In the genomic region with DNA sequence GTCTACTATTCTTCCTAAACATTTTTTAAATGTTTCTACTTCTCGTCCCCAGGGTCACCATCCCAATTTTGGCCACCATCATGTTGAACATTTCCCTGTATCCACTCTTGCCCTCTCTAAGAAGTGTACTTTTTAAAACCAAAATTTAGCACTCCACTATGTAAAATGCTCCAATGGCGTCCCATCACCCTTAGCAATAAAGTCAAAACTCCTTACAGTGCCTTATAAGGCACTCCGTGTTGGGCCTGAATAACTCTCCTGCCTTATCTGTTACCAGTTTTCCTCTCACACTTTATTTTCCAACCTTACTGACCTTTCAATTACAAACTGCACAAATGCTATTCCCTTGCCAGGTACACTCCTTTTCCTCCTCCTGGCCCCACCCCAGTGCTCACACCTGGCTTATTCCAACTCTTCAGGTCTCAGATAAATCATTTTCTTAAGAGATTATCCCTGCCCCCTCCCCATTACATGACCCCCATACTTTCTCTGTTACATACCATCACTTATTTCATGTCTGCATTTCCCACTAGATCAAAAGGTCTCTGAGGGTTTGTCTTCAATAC, we compare ENCODE assay signal across 8 cellular contexts. TPM values are rescaled to one million over a fixed set of nuclear protein-coding genes. Genes with fewer than 3 reads are reported as not detected.
DNase-seq lines count a peak whose midpoint lies in the region; ATAC-seq, FAIRE-seq and TF ChIP-seq lines count a peak whose summit lies in the region.

No MANE protein-coding gene starts in this region.

- RAD21 ChIA-PET in GM12878 (lab: Charles Lee; ENCODE audit: unreplicated experiment), result interaction anchor here (1.1 kb wide), 1 partner anchor 15 kb away, joined by 7 read pairs; no protein-coding TSS in a partner anchor

- BruUV-seq in GM12878 (replicated peaks; lab: Mats Ljungman, UMichigan), result no TSS peak

- CTCF ChIA-PET in GM12878 (lab: Yijun Ruan, JAX), result no interaction called here

- H3K36me3 ChIP-seq in right atrium auricular region (peaks cover 2% of the 10 kb centered on the region), GM12878 (ENCODE audit: control insufficient read depth in 2 of 2, insufficient read depth in 2 of 2, low read length in 1 of 2) (no peaks in the 10 kb centered on the region), mucosa of descending colon (ENCODE audit: low read depth) (no peaks in the 10 kb centered on the region), H7 (replicated peaks; ENCODE audit: control insufficient read depth, insufficient read depth, low read length) (no peaks in the 10 kb centered on the region)

- SMC1A ChIA-PET in GM12878 (lab: Charles Lee; ENCODE audit: uncharacterized antibody, unreplicated experiment), result interaction anchor here (3.7 kb wide), 1 partner anchor 9 kb away, joined by 14 read pairs; no protein-coding TSS in a partner anchor

- H3K9me3 ChIP-seq in right cardiac atrium (ENCODE audit: control insufficient read depth, low read length) (no peaks in the 10 kb centered on the region), right atrium auricular region (no peaks in the 10 kb centered on the region), GM12878 (replicated peaks; ENCODE audit: control insufficient read depth, insufficient read depth, low read length) (no peaks in the 10 kb centered on the region), mucosa of descending colon (no peaks in the 10 kb centered on the region)

- no peak overlapping the region for H3K27ac ChIP-seq in right cardiac atrium (ENCODE audit: low read length)
- H3K27ac ChIP-seq in right atrium auricular region, result peak overlapping the region in 1 of 2 donors; percentile 91
- H3K27ac ChIP-seq in GM12878 (ENCODE audit: control insufficient read depth, insufficient read depth), result peak overlapping the region; percentile 94; the same call in 1 of the 2 replicates

- H4K20me1 ChIP-seq in GM12878 (ENCODE audit: control insufficient read depth, insufficient read depth), result no peaks in the 10 kb centered on the region

- H3K4me2 ChIP-seq in GM12878 (ENCODE audit: control insufficient read depth, insufficient read depth), result peak overlapping the region; percentile 93

- 73% methylated on average over 3 of the region's 3 CpGs for WGBS in right cardiac atrium
- WGBS in GM12878 (ENCODE audit: insufficient coverage, insufficient replicate concordance, low lambda C conversion rate, missing lambda C conversion rate), result 95% methylated on average over 3 of the region's 3 CpGs

- no peak for TF ChIP-seq EP300 in GM12878 (IDR thresholded peaks at IDR 0.05; ENCODE audit: borderline replicate concordance in 1 of 2, control insufficient read depth in 1 of 2, low read depth in 2 of 2, low read length in 2 of 2)

- no peak for TF ChIP-seq RAD21 in GM12878 (IDR thresholded peaks at IDR 0.05; ENCODE audit: insufficient read depth, low read depth, low read length)

- no peak overlapping the region; the same call in 1 of the 2 replicates for H2AFZ ChIP-seq in GM12878 (ENCODE audit: control insufficient read depth, low read depth, low read length)

- H3K9ac ChIP-seq in GM12878 (ENCODE audit: control insufficient read depth, insufficient read depth, low read length), result peak overlapping the region; percentile 76

- H3K79me2 ChIP-seq in GM12878 (ENCODE audit: control insufficient read depth, insufficient read depth, low read length), result peaks cover 27% of the 10 kb centered on the region

- ATAC-seq in right cardiac atrium (no peak), GM12878 (no peak), mucosa of descending colon (peak; percentile 58), GM18861 (IDR thresholded peaks at IDR 0.05; ENCODE audit: unreplicated experiment) (no peak)

- in situ Hi-C loops in GM12878 (cut with MboI), result loop anchor here (10.0 kb wide), 1 partner anchor 324 kb away; no protein-coding TSS in a partner anchor

- H3K4me1 ChIP-seq in right cardiac atrium (ENCODE audit: control insufficient read depth, insufficient read depth, low read length), result peaks cover 5% of the 10 kb centered on the region
- peaks cover 0 to 16% of the 10 kb centered on the region in 2 donors for H3K4me1 ChIP-seq in right atrium auricular region
- H3K4me1 ChIP-seq in GM12878 (ENCODE audit: control insufficient read depth, insufficient read depth, low read length), result peaks cover 7% of the 10 kb centered on the region; the same call in 1 of the 2 replicates
- H3K4me1 ChIP-seq in mucosa of descending colon (ENCODE audit: low read depth), result no peaks in the 10 kb centered on the region

- TF ChIP-seq POLR2A in GM12878 (IDR thresholded peaks at IDR 0.05; ENCODE audit: low read depth, low read length), result no peak

- TF ChIP-seq CTCF in right atrium auricular region (IDR thresholded peaks at IDR 0.05), result no peak
- TF ChIP-seq CTCF in GM12878 (IDR thresholded peaks at IDR 0.05 in 2 of 3, conservative IDR thresholded peaks at IDR 0.05 in 1 of 3; ENCODE audit: control insufficient read depth in 2 of 3, extremely low read depth in 1 of 3, insufficient read depth in 1 of 3, low read depth in 3 of 3, low read length in 3 of 3), result no peak
- TF ChIP-seq CTCF in mucosa of descending colon (IDR thresholded peaks at IDR 0.05), result no peak

- DNase-seq in right cardiac atrium (no peak), right atrium auricular region (ENCODE audit: low spot score) (no peak), GM12878 (ENCODE audit: low read depth, low spot score) (no peak), mucosa of descending colon (peak in 2 of 3 donors; percentile 51 to 52), H7 (no peak), RCC 7860 (ENCODE audit: low spot score) (no peak), NCI-H774 (lab: John Stamatoyannopoulos, UW) (no peak)

- peak overlapping the region; percentile 72 for H3K4me3 ChIP-seq in right cardiac atrium (ENCODE audit: low read length)
- H3K4me3 ChIP-seq in right atrium auricular region, result peak overlapping the region in 1 of 2 donors; percentile 80
- H3K4me3 ChIP-seq in GM12878, result peak overlapping the region; percentile 85
- H3K4me3 ChIP-seq in mucosa of descending colon, result peak overlapping the region; percentile 78
- no peak overlapping the region for H3K4me3 ChIP-seq in H7 (ENCODE audit: insufficient read depth, low read depth, low read length)

- H3K27me3 ChIP-seq in right cardiac atrium (ENCODE audit: control insufficient read depth, insufficient read depth), result no peaks in the 10 kb centered on the region
- H3K27me3 ChIP-seq in right atrium auricular region, result no peaks in the 10 kb centered on the region
- H3K27me3 ChIP-seq in GM12878 (replicated peaks in 1 of 2; ENCODE audit: control insufficient read depth in 2 of 2, insufficient read depth in 2 of 2, low read length in 1 of 2), result no peaks in the 10 kb centered on the region
- no peaks in the 10 kb centered on the region; the same call in 1 of the 2 replicates for H3K27me3 ChIP-seq in H7 (ENCODE audit: control insufficient read depth, insufficient read depth, low read length)

- FAIRE-seq in GM12878 (lab: Jason Lieb, UNC), result no peak
- FAIRE-seq in RCC 7860 (lab: Jason Lieb, UNC), result no peak

- POLR2A ChIA-PET in GM12878 (lab: Charles Lee), result interaction anchor here (1.0 to 1.9 kb wide), 2 partner anchors 9 to 148 kb away, joined by 4 read pairs; no protein-coding TSS in a partner anchor

- intact Hi-C loops in right cardiac atrium (cut with DNase I) (no loop called here), GM12878 (cut with micrococcal nuclease; ENCODE audit: unreplicated experiment) (no loop called here), mucosa of descending colon (cut with DNase I, micrococcal nuclease) (no loop called here)

TF ChIP-seq in GM12878, 131 proteins besides CTCF, POLR2A, EP300 and RAD21 (continues in another document):
- TF ChIP-seq HDAC6 (IDR thresholded peaks at IDR 0.05; ENCODE audit: unreplicated experiment) (no peak), SPI1 (IDR thresholded peaks at IDR 0.05; ENCODE audit: borderline replicate concordance, insufficient read depth, low read depth, low read length) (no peak), HCFC1 (IDR thresholded peaks at IDR 0.05; ENCODE audit: low read length) (no peak), ZSCAN29 (IDR thresholded peaks at IDR 0.05) (no peak), SMAD1 (IDR thresholded peaks at IDR 0.05; ENCODE audit: low read depth, partially characterized antibody) (no peak), HDAC2 (IDR thresholded peaks at IDR 0.05) (no peak), SMAD5 (IDR thresholded peaks at IDR 0.05; ENCODE audit: low read depth) (no peak), NFXL1 (IDR thresholded peaks at IDR 0.05; ENCODE audit: borderline replicate concordance) (no peak), RCOR1 (conservative IDR thresholded peaks at IDR 0.05; ENCODE audit: low read depth, low read length) (no peak), CBFB (IDR thresholded peaks at IDR 0.05; ENCODE audit: low read depth) (no peak)
- TF ChIP-seq, protein P1, sequence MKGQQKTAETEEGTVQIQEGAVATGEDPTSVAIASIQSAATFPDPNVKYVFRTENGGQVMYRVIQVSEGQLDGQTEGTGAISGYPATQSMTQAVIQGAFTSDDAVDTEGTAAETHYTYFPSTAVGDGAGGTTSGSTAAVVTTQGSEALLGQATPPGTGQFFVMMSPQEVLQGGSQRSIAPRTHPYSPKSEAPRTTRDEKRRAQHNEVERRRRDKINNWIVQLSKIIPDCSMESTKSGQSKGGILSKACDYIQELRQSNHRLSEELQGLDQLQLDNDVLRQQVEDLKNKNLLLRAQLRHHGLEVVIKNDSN (IDR thresholded peaks at IDR 0.05; ENCODE audit: borderline replicate concordance, extremely low read length, insufficient read depth, low read depth, low read length), result no peak

RNA-seq across cellular contexts. Expression of a gene that starts 1.3 kb away (rescaled TPM):
- total RNA-seq in right cardiac atrium (10 to 100 TPM; 17.8 to 35.5 (median 21.7) TPM), right atrium auricular region (10 to 100 TPM; 15.1 to 16.8 TPM), GM12878 (2014; rRNA removed) (14.5 and 22.2 TPM in 2 replicates), GM12878 (2014; rRNA removed; fragmentation: Illumina TruSeq; extraction: Trizol) (19.5 and 19.6 TPM in 2 replicates), GM12878 (2021) (18.5 and 20.2 TPM in 2 replicates), mucosa of descending colon (10 to 100 TPM; 29.1 to 53.0 (median 46.2) TPM)
- polyA plus RNA-seq in right cardiac atrium (11.0 TPM), GM12878 (2011; rRNA removed) (44.2 and 55.9 TPM in 2 replicates), GM12878 (2014; fragmentation: Illumina TruSeq; extraction: Trizol) (19.9 and 20.8 TPM in 2 replicates), GM12878 (2014; fragmentation: Nextera tagmentation; extraction: Ambion mirVana) (10 to 100 TPM in 1 of 2 experiments, 1 to 10 TPM in 1; 9.1 to 14.4 TPM), GM12878 (2014; rRNA removed) (17.3 and 19.8 TPM in 2 replicates), GM12878 (2016; fragmentation: Nextera tagmentation; extraction: Ambion mirVana) (10 to 100 TPM; 21.0 to 23.3 TPM)
- 91.4 and 101 TPM in 2 replicates for total RNA-seq in GM12878 (2013; cell fraction: nucleolus; rRNA removed)
- 7.3 TPM for polyA plus RNA-seq in GM12878 (2011; ENCODE audit: low read depth)
- 22.8 and 29.3 TPM in 2 replicates for polyA plus RNA-seq in GM12878 (2011; cell fraction: cytosol; rRNA removed)
- 32.3 and 39.7 TPM in 2 replicates for polyA plus RNA-seq in GM12878 (2011; cell fraction: nucleus; rRNA removed)
- polyA plus RNA-seq in GM12878 (2012), result 11.5 and 13.3 TPM in 2 replicates
- 32.1 and 38.7 TPM in 2 replicates for polyA minus RNA-seq in GM12878 (2011; rRNA and poly(A)+ RNA removed)
- polyA minus RNA-seq in GM12878 (2011; cell fraction: cytosol; rRNA and poly(A)+ RNA removed), result 13.0 and 14.2 TPM in 2 replicates
- 14.4 and 22.2 TPM in 2 replicates for polyA minus RNA-seq in GM12878 (2011; cell fraction: nucleus; rRNA and poly(A)+ RNA removed)
- total RNA-seq in H7 (2014; rRNA removed; shearing (Covaris generic)), result 10.1 and 10.9 TPM in 2 replicates

Comparison
In these comparisons a context has a peak if more than half of its experiments do, and no peak if none do; other contexts are left out.
1. DNase-seq: peak in mucosa of descending colon (2 of 3); none in right cardiac atrium (0 of 3), right atrium auricular region (single experiment), GM12878 (single experiment), H7 (single experiment), RCC 7860 (single experiment) and NCI-H774 (single experiment).